Comparison of ENCODE assay signal across 14 cellular contexts in genomic region chr9:14270358-14271077, GRCh38. TPM values are rescaled to one million over a fixed set of nuclear protein-coding genes. Genes with fewer than 3 reads are reported as not detected.
DNase-seq lines count a peak whose midpoint lies in the region; ATAC-seq and TF ChIP-seq lines count a peak whose summit lies in the region.
"Had no signal": no experiment of that assay in that cellular context is flagged by ENCODE, and none has a peak within 500 bp of the region (broad histone marks: within the 10 kb centered on the region; RNA-seq: fewer than 3 reads in every experiment).

No MANE protein-coding gene starts in this region.

- intact Hi-C loops in Right ventricle myocardium inferior (cut with DNase I), result no loop called here

- no peak overlapping the region for H3K4me2 ChIP-seq in mesendoderm (ENCODE audit: low read length)

- H4K8ac ChIP-seq in mesendoderm (ENCODE audit: low read depth, low read length), result no peak overlapping the region

- peak overlapping the region; percentile 51 for H3K18ac ChIP-seq in mesendoderm (ENCODE audit: low read length)

- TF ChIP-seq CTCF in right atrium auricular region (IDR thresholded peaks at IDR 0.05), result no peak
- no peak for TF ChIP-seq CTCF in coronary artery (IDR thresholded peaks at IDR 0.05)

- H3K23ac ChIP-seq in mesendoderm (ENCODE audit: low read length), result no peak overlapping the region

- no peaks in the 10 kb centered on the region for H3K79me2 ChIP-seq in mesendoderm (ENCODE audit: control insufficient read depth, insufficient read depth, low read length)

- H3K9ac ChIP-seq in mesendoderm (ENCODE audit: low read length), result no peak overlapping the region

- WGBS in mesendoderm (ENCODE audit: extremely low coverage, insufficient coverage, low lambda C conversion rate), result no CpG with 5 or more reads among the region's 4 CpGs
- 30% methylated on average over 4 of the region's 4 CpGs for WGBS in urinary bladder

- H3K27ac ChIP-seq in right atrium auricular region, result peak overlapping the region in 1 of 2 donors; percentile 42
- H3K27ac ChIP-seq in coronary artery, result peak overlapping the region; percentile 34 to 41
- no peak overlapping the region for H3K27ac ChIP-seq in mesendoderm (ENCODE audit: low read depth, low read length)
- peak overlapping the region; percentile 52 for H3K27ac ChIP-seq in urinary bladder (ENCODE audit: low read depth)

- H3K9me3 ChIP-seq in right atrium auricular region, result no peaks in the 10 kb centered on the region

- no peak overlapping the region for H4K5ac ChIP-seq in mesendoderm (ENCODE audit: low read length)

- no peak overlapping the region for H3K56ac ChIP-seq in mesendoderm (ENCODE audit: low read length)

- ATAC-seq in Right ventricle myocardium inferior, result peak; percentile 34
- no peak for ATAC-seq in GM18873 (IDR thresholded peaks at IDR 0.05; ENCODE audit: low FRiP score, unreplicated experiment)
- no peak for ATAC-seq in GM21825 (IDR thresholded peaks at IDR 0.05; ENCODE audit: unreplicated experiment)
- ATAC-seq: naive thymus-derived CD4-positive, alpha-beta T cell had no signal

- peaks cover 2% of the 10 kb centered on the region for H3K79me1 ChIP-seq in mesendoderm (ENCODE audit: low read length)

- H3K27me3 ChIP-seq in right atrium auricular region (no peaks in the 10 kb centered on the region), mesendoderm (ENCODE audit: insufficient read depth, low read length, poor library complexity) (no peaks in the 10 kb centered on the region)

- no peak overlapping the region for H2AK5ac ChIP-seq in mesendoderm (ENCODE audit: low read length)

- H2BK120ac ChIP-seq in mesendoderm (ENCODE audit: low read depth, low read length), result no peak overlapping the region

- H3K4me3 ChIP-seq in right atrium auricular region (no peak overlapping the region), coronary artery (peak overlapping the region; percentile 25), mesendoderm (ENCODE audit: low read length) (no peak overlapping the region), urinary bladder (ENCODE audit: low read depth, low read length) (no peak overlapping the region)

- DNase-seq in Right ventricle myocardium inferior (ENCODE audit: missing footprints), result no peak
- no peak for DNase-seq in right atrium auricular region (ENCODE audit: low spot score)
- no peak for DNase-seq in coronary artery (ENCODE audit: low spot score)
- no peak for DNase-seq in mesendoderm
- no peak for DNase-seq in NCI-H526 treated with DMSO at 0.1 percent for 48 hours (lab: John Stamatoyannopoulos, UW)
- DNase-seq: ACHN; activated CD4-positive, alpha-beta memory T cell treated with anti-CD3 and anti-CD28 coated beads, Interleukin-2, amount 10 ng/mL, durations not matched to agents 7 days and 5 days; KG1; naive thymus-derived CD4-positive, alpha-beta T cell; stimulated activated naive CD4-positive, alpha-beta T cell had no signal

- H3K36me3 ChIP-seq in right atrium auricular region (no peaks in the 10 kb centered on the region), mesendoderm (ENCODE audit: control insufficient read depth, insufficient read depth, low read length) (no peaks in the 10 kb centered on the region), urinary bladder (ENCODE audit: insufficient read depth) (no peaks in the 10 kb centered on the region)

- peaks cover 0 to 63% of the 10 kb centered on the region in 2 donors for H3K4me1 ChIP-seq in right atrium auricular region
- H3K4me1 ChIP-seq in mesendoderm (ENCODE audit: control insufficient read depth, low read depth, low read length), result peaks cover 17% of the 10 kb centered on the region
- peaks cover 5% of the 10 kb centered on the region for H3K4me1 ChIP-seq in urinary bladder (ENCODE audit: insufficient read depth)

- no peak overlapping the region for H2BK15ac ChIP-seq in mesendoderm (replicated peaks; ENCODE audit: low read depth)

- H3K4ac ChIP-seq in mesendoderm (ENCODE audit: low read depth, low read length), result no peak overlapping the region

- H2BK5ac ChIP-seq in mesendoderm (ENCODE audit: low read length), result no peak overlapping the region

RNA-seq across cellular contexts. Expression of gene NFIB, which starts 43.4 kb away (rescaled TPM):
- total RNA-seq in Right ventricle myocardium inferior, result 116 TPM
- 10 to 100 TPM; 74.4 to 80.1 TPM for total RNA-seq in right atrium auricular region
- 1.8 TPM for polyA plus RNA-seq in mesendoderm (2013, experiment 1 of 2)
- polyA plus RNA-seq in mesendoderm (2013, experiment 2 of 2), result 1.5 TPM
- total RNA-seq in urinary bladder, result 217 TPM
- polyA plus RNA-seq in urinary bladder, result 20.8 TPM
- total RNA-seq: activated CD4-positive, alpha-beta memory T cell treated with anti-CD3 and anti-CD28 coated beads, Interleukin-2, amount 10 ng/mL, durations not matched to agents 7 days and 5 days; activated T-helper 1 cell treated with anti-CD3 and anti-CD28 coated beads, Interleukin-12 subunit alpha, Interleukin-12 subunit beta, Interleukin-2, Interleukin-4 antibody, amounts not matched to agents 30 ng/mL and 10 ng/mL and 1 ng/mL, durations not matched to agents 14 hours and 24 hours and 36 hours had no signal
- polyA plus RNA-seq: naive thymus-derived CD4-positive, alpha-beta T cell had no signal
